In the genomic region with DNA sequence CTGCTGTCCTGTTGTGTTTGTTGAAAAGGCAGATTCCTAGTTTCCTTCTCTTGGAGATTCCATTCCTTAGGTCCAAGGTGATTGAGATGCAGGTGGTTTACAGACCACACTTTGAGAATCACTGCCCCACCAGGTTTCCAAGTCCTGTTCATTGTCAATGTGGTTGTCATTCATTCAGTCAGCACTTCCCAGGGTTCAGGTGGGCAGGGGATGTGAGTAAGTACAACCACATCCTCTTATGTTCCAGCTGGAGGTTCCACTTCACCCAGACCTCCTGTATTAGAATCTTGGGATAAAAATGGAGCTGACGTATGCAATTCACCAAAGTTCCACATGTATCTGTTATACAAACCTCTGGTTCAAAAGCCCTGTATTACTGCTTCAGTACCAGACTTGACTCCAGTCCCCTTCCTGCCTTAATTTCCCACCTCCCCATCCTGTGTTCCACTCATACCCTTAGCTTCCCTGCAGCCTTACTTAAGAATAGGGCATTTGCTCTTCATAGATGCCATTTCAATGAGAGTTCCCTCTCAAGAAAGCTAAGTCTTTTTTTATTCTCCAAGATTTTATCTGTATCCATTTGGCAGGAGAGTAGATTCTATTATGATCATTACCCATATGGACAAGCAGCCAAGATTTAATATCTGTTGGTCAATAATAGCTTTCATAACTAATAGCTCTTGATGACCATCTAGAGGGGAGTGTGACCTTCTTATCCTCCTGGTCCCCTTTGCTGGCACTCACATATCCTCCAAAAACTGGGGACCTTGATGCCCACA, we compare ENCODE assay signal across 32 cellular contexts. TPM values are rescaled to one million over a fixed set of nuclear protein-coding genes. Genes with fewer than 3 reads are reported as not detected.
"Had no signal": no experiment of that assay in that cellular context is flagged by ENCODE, and none has a peak within 500 bp of the region (broad histone marks: within the 10 kb centered on the region; RNA-seq: fewer than 3 reads in every experiment).

No MANE protein-coding gene starts in this region.

- H3K9me3 ChIP-seq: ascending aorta, breast epithelium had no signal

- H3K4me1 ChIP-seq: ascending aorta, breast epithelium had no signal

- DNase-seq: activated CD4-positive, alpha-beta memory T cell treated with anti-CD3 and anti-CD28 coated beads for 36 hours; activated CD4-positive, alpha-beta T cell treated with anti-CD3 and anti-CD28 coated beads for 36 hours; activated CD4-positive, alpha-beta T cell treated with anti-CD3 and anti-CD28 coated beads, Interleukin-2, amount 10 ng/mL, durations not matched to agents 24 days and 14 days; activated CD4-positive, CD25-positive, alpha-beta regulatory T cell; activated CD4-positive, CD25-positive, alpha-beta regulatory T cell treated with anti-CD3 and anti-CD28 coated beads, Interleukin-2, amount 50 U/mL, for 72 hours; activated CD8-positive, alpha-beta memory T cell treated with anti-CD3 and anti-CD28 coated beads, Interleukin-2, amount 50 U/mL, for 48 hours; activated CD8-positive, alpha-beta T cell treated with anti-CD3 and anti-CD28 coated beads, Interleukin-2, amount 10 ng/mL, durations not matched to agents 7 days and 5 days; activated gamma-delta T cell; activated naive CD4-positive, alpha-beta T cell; activated naive CD4-positive, alpha-beta T cell treated with anti-CD3 and anti-CD28 coated beads, Interleukin-2, amount 10 ng/mL, durations not matched to agents 7 days and 5 days; activated naive CD8-positive, alpha-beta T cell treated with anti-CD3 and anti-CD28 coated beads, Interleukin-2, amount 10 ng/mL, durations not matched to agents 7 days and 5 days; activated T-cell treated with anti-CD3 and anti-CD28 coated beads for 4 hours; activated T-cell treated with anti-CD3 and anti-CD28 coated beads, Interleukin-2, amount 50 U/mL, for 24 hours; activated T-cell treated with anti-CD3 and anti-CD28 coated beads, Interleukin-2, amount 50 U/mL, for 72 hours; dorsolateral prefrontal cortex; effector memory CD4-positive, alpha-beta T cell; endodermal cell; foreskin fibroblast; head of caudate nucleus; T-helper 2 cell had no signal

- H3K4me1 Mint-ChIP-seq: activated naive CD4-positive, alpha-beta T cell treated with anti-CD3 and anti-CD28 coated beads, Interleukin-2, amount 10 ng/mL, durations not matched to agents 7 days and 5 days; brain; central memory CD8-positive, alpha-beta T cell had no signal

- H3K36me3 ChIP-seq: ascending aorta, breast epithelium had no signal

- H3K27ac ChIP-seq: ascending aorta, breast epithelium, coronary artery, dorsolateral prefrontal cortex had no signal

- H3K9me3 Mint-ChIP-seq: activated CD4-positive, alpha-beta memory T cell treated with anti-CD3 and anti-CD28 coated beads for 36 hours; activated CD4-positive, alpha-beta T cell treated with anti-CD3 and anti-CD28 coated beads, Interleukin-2, amount 10 ng/mL, durations not matched to agents 24 days and 14 days; activated naive CD4-positive, alpha-beta T cell treated with anti-CD3 and anti-CD28 coated beads, Interleukin-2, amount 10 ng/mL, durations not matched to agents 7 days and 5 days; activated naive CD4-positive, alpha-beta T cell treated with anti-CD3 and anti-CD28 coated beads, Interleukin-2, amount 50 U/mL, for 72 hours; activated naive CD8-positive, alpha-beta T cell treated with anti-CD3 and anti-CD28 coated beads, Interleukin-2, amount 10 ng/mL, durations not matched to agents 7 days and 5 days; activated T-cell treated with anti-CD3 and anti-CD28 coated beads, Interleukin-2, amount 50 U/mL, for 24 hours; activated T-cell treated with anti-CD3 and anti-CD28 coated beads, Interleukin-2, amount 50 U/mL, for 72 hours; central memory CD8-positive, alpha-beta T cell; dendritic cell treated with granulocyte-macrophage colony-stimulating factor and Interleukin-4, amounts not matched to agents 40 ng/mL and 50 ng/mL, for 4 days; endodermal cell had no signal

- H3K27me3 ChIP-seq: ascending aorta, breast epithelium had no signal

- ATAC-seq: activated CD4-positive, alpha-beta T cell treated with anti-CD3 and anti-CD28 coated beads for 36 hours; activated CD8-positive, alpha-beta T cell treated with anti-CD3 and anti-CD28 coated beads, Interleukin-2, amount 10 ng/mL, durations not matched to agents 7 days and 5 days; activated naive CD4-positive, alpha-beta T cell treated with anti-CD3 and anti-CD28 coated beads, Interleukin-2, amount 50 U/mL, for 72 hours; activated T-cell treated with anti-CD3 and anti-CD28 coated beads, Interleukin-2, amount 50 U/mL, for 72 hours; esophagus mucosa had no signal

- FAIRE-seq: frontal cortex had no signal

- H3K4me3 ChIP-seq: ascending aorta, breast epithelium, coronary artery, dorsolateral prefrontal cortex had no signal

- H3K27ac Mint-ChIP-seq: activated CD4-positive, alpha-beta memory T cell treated with anti-CD3 and anti-CD28 coated beads for 36 hours; activated CD4-positive, alpha-beta T cell treated with anti-CD3 and anti-CD28 coated beads for 36 hours; activated CD4-positive, alpha-beta T cell treated with anti-CD3 and anti-CD28 coated beads, Interleukin-2, amount 10 ng/mL, durations not matched to agents 24 days and 14 days; activated CD8-positive, alpha-beta T cell treated with anti-CD3 and anti-CD28 coated beads, Interleukin-2, amount 10 ng/mL, durations not matched to agents 7 days and 5 days; activated naive CD4-positive, alpha-beta T cell treated with anti-CD3 and anti-CD28 coated beads, Interleukin-2, amount 10 ng/mL, durations not matched to agents 7 days and 5 days; activated naive CD4-positive, alpha-beta T cell treated with anti-CD3 and anti-CD28 coated beads, Interleukin-2, amount 50 U/mL, for 72 hours; activated naive CD8-positive, alpha-beta T cell treated with anti-CD3 and anti-CD28 coated beads, Interleukin-2, amount 10 ng/mL, durations not matched to agents 7 days and 5 days; activated T-cell treated with anti-CD3 and anti-CD28 coated beads, Interleukin-2, amount 50 U/mL, for 24 hours; activated T-cell treated with anti-CD3 and anti-CD28 coated beads, Interleukin-2, amount 50 U/mL, for 72 hours; brain; dendritic cell treated with granulocyte-macrophage colony-stimulating factor and Interleukin-4, amounts not matched to agents 40 ng/mL and 50 ng/mL, for 4 days; endodermal cell had no signal

- H3K4me3 Mint-ChIP-seq: activated CD4-positive, alpha-beta memory T cell treated with anti-CD3 and anti-CD28 coated beads for 36 hours; activated CD4-positive, alpha-beta T cell treated with anti-CD3 and anti-CD28 coated beads for 36 hours; activated CD4-positive, alpha-beta T cell treated with anti-CD3 and anti-CD28 coated beads, Interleukin-2, amount 10 ng/mL, durations not matched to agents 24 days and 14 days; activated CD8-positive, alpha-beta T cell treated with anti-CD3 and anti-CD28 coated beads, Interleukin-2, amount 10 ng/mL, durations not matched to agents 7 days and 5 days; activated naive CD4-positive, alpha-beta T cell treated with anti-CD3 and anti-CD28 coated beads, Interleukin-2, amount 10 ng/mL, durations not matched to agents 7 days and 5 days; activated naive CD8-positive, alpha-beta T cell treated with anti-CD3 and anti-CD28 coated beads, Interleukin-2, amount 10 ng/mL, durations not matched to agents 7 days and 5 days; activated T-cell treated with anti-CD3 and anti-CD28 coated beads, Interleukin-2, amount 50 U/mL, for 24 hours; activated T-cell treated with anti-CD3 and anti-CD28 coated beads, Interleukin-2, amount 50 U/mL, for 72 hours; brain; central memory CD8-positive, alpha-beta T cell; dendritic cell treated with granulocyte-macrophage colony-stimulating factor and Interleukin-4, amounts not matched to agents 40 ng/mL and 50 ng/mL, for 4 days; endodermal cell had no signal

- H3K36me3 Mint-ChIP-seq: activated CD4-positive, alpha-beta memory T cell treated with anti-CD3 and anti-CD28 coated beads for 36 hours; activated naive CD4-positive, alpha-beta T cell treated with anti-CD3 and anti-CD28 coated beads, Interleukin-2, amount 10 ng/mL, durations not matched to agents 7 days and 5 days; activated naive CD4-positive, alpha-beta T cell treated with anti-CD3 and anti-CD28 coated beads, Interleukin-2, amount 50 U/mL, for 72 hours; activated naive CD8-positive, alpha-beta T cell treated with anti-CD3 and anti-CD28 coated beads, Interleukin-2, amount 10 ng/mL, durations not matched to agents 7 days and 5 days; brain had no signal

RNA-seq across cellular contexts. Expression of a gene that starts 46.0 kb away (rescaled TPM):
- total RNA-seq: activated CD8-positive, alpha-beta memory T cell treated with anti-CD3 and anti-CD28 coated beads for 36 hours; activated CD8-positive, alpha-beta T cell treated with anti-CD3 and anti-CD28 coated beads, Interleukin-2, amount 10 ng/mL, durations not matched to agents 7 days and 5 days; activated naive CD4-positive, alpha-beta T cell treated with anti-CD3 and anti-CD28 coated beads, Interleukin-2, amount 50 U/mL, for 72 hours; activated naive CD8-positive, alpha-beta T cell treated with anti-CD3 and anti-CD28 coated beads, Interleukin-2, amount 10 ng/mL, durations not matched to agents 7 days and 5 days; ascending aorta; cardiac septum; esophagus mucosa; T-helper 1 cell treated with Interleukin-12 subunit alpha and Interleukin-12 subunit beta and Interleukin-4 antibody, amounts not matched to agents 30 ng/mL and 1 ng/mL, for 36 hours had no signal
